In the genomic region with DNA sequence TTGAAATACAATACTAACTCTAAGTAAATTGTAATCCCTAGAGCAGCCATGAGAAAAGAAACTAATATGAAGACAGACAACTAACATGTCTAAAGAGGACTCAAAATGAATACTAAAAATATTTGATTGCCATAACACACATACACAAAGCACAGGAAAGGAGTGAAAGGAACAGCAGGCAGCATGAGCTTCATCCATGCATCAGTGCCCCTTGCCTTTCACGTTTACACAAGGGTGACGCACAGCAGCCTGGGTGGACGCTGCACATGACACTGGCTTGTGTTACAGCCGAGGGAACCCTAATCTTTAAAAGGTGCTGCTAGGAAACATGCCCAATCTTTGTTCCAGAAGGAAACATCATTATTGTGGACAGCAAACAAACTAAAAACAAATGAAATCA, we compare ENCODE assay signal across 17 cellular contexts.
DNase-seq lines count a peak whose midpoint lies in the region; ATAC-seq and TF ChIP-seq lines count a peak whose summit lies in the region.
"Had no signal": no experiment of that assay in that cellular context is flagged by ENCODE, and none has a peak within 500 bp of the region (broad histone marks: within the 10 kb centered on the region; RNA-seq: fewer than 3 reads in every experiment).

No MANE protein-coding gene starts in this region.

- H2BK15ac ChIP-seq in mesenchymal stem cell (ENCODE audit: low read depth, poor library complexity, severe bottlenecking) = no peak overlapping the region

- no peaks in the 10 kb centered on the region for H3K9me3 ChIP-seq in mesenchymal stem cell (ENCODE audit: control insufficient read depth, low read length)
- H3K9me3 ChIP-seq: heart right ventricle, transverse colon had no signal

- peak; percentile 15 for DNase-seq in NCI-H1694 (lab: John Stamatoyannopoulos, UW)
- no peak for DNase-seq in mesenchymal stem cell
- no peak for DNase-seq in posterior cingulate gyrus
- no peak for DNase-seq in HuH-7 (ENCODE audit: low spot score)
- no peak for DNase-seq in T-helper 9 cell
- DNase-seq: activated CD8-positive, alpha-beta T cell treated with anti-CD3 and anti-CD28 coated beads, Interleukin-2, amount 10 ng/mL, durations not matched to agents 7 days and 5 days; endodermal cell; H7; heart right ventricle; mammary epithelial cell; NCI-H1417 treated with DMSO at 0.1 percent for 48 hours; PC-9; transverse colon had no signal

- intact Hi-C loops in posterior cingulate gyrus (cut with DNase I) = no loop called here

- ATAC-seq in GM19351 (IDR thresholded peaks at IDR 0.05; ENCODE audit: unreplicated experiment) = peak; percentile 62
- ATAC-seq: activated CD8-positive, alpha-beta T cell treated with anti-CD3 and anti-CD28 coated beads, Interleukin-2, amount 10 ng/mL, durations not matched to agents 7 days and 5 days; activated naive CD4-positive, alpha-beta T cell treated with anti-CD3 and anti-CD28 coated beads, Interleukin-2, amount 50 U/mL, for 72 hours; heart right ventricle had no signal

- no peak overlapping the region for H4K91ac ChIP-seq in mesenchymal stem cell (ENCODE audit: low read length)

- peaks cover 0 to 34% of the 10 kb centered on the region in 2 experiments for H3K36me3 ChIP-seq in mesenchymal stem cell (ENCODE audit: control insufficient read depth in 1 of 2, insufficient read depth in 2 of 2, low read depth in 1 of 2, low read length in 2 of 2)
- H3K36me3 ChIP-seq: transverse colon had no signal

- peak overlapping the region in 1 of 2 experiments; percentile 97 for H3K23ac ChIP-seq in mesenchymal stem cell (ENCODE audit: low read length in 2 of 2)

- H4K8ac ChIP-seq in mesenchymal stem cell (ENCODE audit: low read length) = peak overlapping the region; percentile 37

- peaks cover 5% of the 10 kb centered on the region for H3K79me1 ChIP-seq in mesenchymal stem cell (replicated peaks; ENCODE audit: low read length, poor library complexity, severe bottlenecking)

- H3K4me1 ChIP-seq in mesenchymal stem cell (ENCODE audit: control insufficient read depth, insufficient read depth, low read depth, low read length) = peaks cover 2% of the 10 kb centered on the region
- H3K4me1 ChIP-seq: heart right ventricle, transverse colon had no signal

- no peak overlapping the region for H2BK5ac ChIP-seq in mesenchymal stem cell (ENCODE audit: low read depth, low read length, poor library complexity, severe bottlenecking)

- H3K18ac ChIP-seq in mesenchymal stem cell (ENCODE audit: low read depth in 1 of 2, low read length in 2 of 2) = no peak overlapping the region

- H3K27me3 ChIP-seq in mesenchymal stem cell (ENCODE audit: control insufficient read depth in 1 of 2, insufficient read depth in 1 of 2, low read length in 2 of 2) = no peaks in the 10 kb centered on the region
- H3K27me3 ChIP-seq: heart right ventricle, transverse colon had no signal

- no peak overlapping the region for H2AFZ ChIP-seq in mesenchymal stem cell (ENCODE audit: low read depth, low read length)
- H2AFZ ChIP-seq: PC-9 had no signal

- no peak overlapping the region for H3K14ac ChIP-seq in mesenchymal stem cell (ENCODE audit: low read length in 2 of 2)

- H3K4me3 ChIP-seq in mesenchymal stem cell (ENCODE audit: insufficient read depth in 1 of 2, low read depth in 1 of 2, low read length in 2 of 2) = no peak overlapping the region
- H3K4me3 ChIP-seq: heart right ventricle, PC-9, skin epidermis, transverse colon had no signal

- no peak overlapping the region for H2BK120ac ChIP-seq in mesenchymal stem cell (ENCODE audit: low read depth, low read length)

- H3K27ac ChIP-seq in mesenchymal stem cell (ENCODE audit: low read length, poor library complexity, severe bottlenecking) = no peak overlapping the region
- H3K27ac ChIP-seq: heart right ventricle, PC-9, skin epidermis, transverse colon had no signal

- H3K4ac ChIP-seq in mesenchymal stem cell (ENCODE audit: low read depth in 1 of 2, low read length in 2 of 2) = no peak overlapping the region

- no peak overlapping the region for H2AK5ac ChIP-seq in mesenchymal stem cell (ENCODE audit: low read length, severe bottlenecking)

- H2BK12ac ChIP-seq in mesenchymal stem cell (ENCODE audit: low read length in 2 of 2) = no peak overlapping the region

- no peak overlapping the region for H3K9ac ChIP-seq in mesenchymal stem cell (ENCODE audit: low read length)

- no peak overlapping the region for H3K4me2 ChIP-seq in mesenchymal stem cell (ENCODE audit: low read length, poor library complexity, severe bottlenecking)
- H3K4me2 ChIP-seq: PC-9 had no signal

- WGBS in mesenchymal stem cell = 70% methylated on average over 4 of the region's 4 CpGs

TF ChIP-seq in PFSK-1, 5 proteins besides CTCF, POLR2A, EP300 and RAD21:
- TF ChIP-seq SIN3A (IDR thresholded peaks at IDR 0.05; ENCODE audit: borderline replicate concordance, insufficient read depth, low read length) = no peak
- TF ChIP-seq FOXP2 (optimal IDR thresholded peaks at IDR 0.05; ENCODE audit: borderline replicate concordance, extremely low read depth, extremely low read length, insufficient read depth) = peak; percentile 13
